19 cellular contexts compared by ENCODE assay signal in the genomic region with DNA sequence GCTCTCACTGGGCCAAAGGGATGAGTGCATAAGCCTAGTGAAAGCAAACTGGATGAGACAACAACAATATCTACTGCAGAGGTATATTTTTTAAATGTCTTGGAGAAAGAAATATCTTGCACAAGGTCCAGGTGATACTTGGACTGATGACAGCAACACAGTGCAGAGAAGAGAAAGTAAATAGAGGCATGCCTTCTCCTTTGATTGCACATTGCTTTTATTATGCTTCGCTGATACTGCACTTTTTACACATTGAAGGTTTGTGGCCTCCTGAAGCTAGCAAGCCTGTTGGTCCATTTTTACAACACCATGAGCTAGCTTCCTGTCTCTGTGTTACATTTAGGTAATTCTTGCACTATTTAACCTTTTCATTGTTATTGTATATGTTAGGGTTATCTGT.
DNase-seq lines count a peak whose midpoint lies in the region; ATAC-seq lines count a peak whose summit lies in the region.
"Had no signal": no experiment of that assay in that cellular context is flagged by ENCODE, and none has a peak within 500 bp of the region (broad histone marks: within the 10 kb centered on the region; RNA-seq: fewer than 3 reads in every experiment).

No MANE protein-coding gene starts in this region.

- DNase-seq in G401 (ENCODE audit: low spot score), result peak; percentile 5
- no peak for DNase-seq in left colon
- DNase-seq in retina, result peak; percentile 8
- no peak for DNase-seq in activated naive CD4-positive, alpha-beta T cell treated with Interleukin-2 at 50 U/mL for 16 hours
- DNase-seq: 8988T; ACHN; AML-193; BE2C; CD4-positive, alpha-beta T cell; CD8-positive, alpha-beta memory T cell; DMS 273 treated with DMSO at 0.1 percent for 48 hours; DMS79; GM23248; HCEC 1CT had no signal

- no peak overlapping the region for H3K27ac ChIP-seq in HUES48 (ENCODE audit: low read depth, low read length)
- H3K27ac ChIP-seq: A549; BLaER1 treated with 17β-estradiol and CSF1 and Interleukin-3, amounts not matched to agents 10 nM and 100 nM; GM23248 had no signal

- peak overlapping the region; percentile 31; the same call in 1 of the 2 replicates for H3K9ac ChIP-seq in HUES48 (ENCODE audit: low read depth, low read length)
- H3K9ac ChIP-seq: BLaER1 treated with 17β-estradiol and CSF1 and Interleukin-3, amounts not matched to agents 10 nM and 100 nM; GM23248 had no signal

- H3K4me1 ChIP-seq in HUES48 (ENCODE audit: control insufficient read depth, insufficient read depth, low read length), result peaks cover 19% of the 10 kb centered on the region
- H3K4me1 ChIP-seq: A549; BE2C; BLaER1 treated with 17β-estradiol and CSF1 and Interleukin-3, amounts not matched to agents 10 nM and 100 nM had no signal

- H3K4me3 ChIP-seq in HUES48 (ENCODE audit: low read depth, low read length), result no peak overlapping the region
- H3K4me3 ChIP-seq: A549; BLaER1 treated with 17β-estradiol and CSF1 and Interleukin-3, amounts not matched to agents 10 nM and 100 nM; GM23248 had no signal

- ATAC-seq in left colon (peak; percentile 58), GM18517 (IDR thresholded peaks at IDR 0.05; ENCODE audit: unreplicated experiment) (no peak), HG02759 (IDR thresholded peaks at IDR 0.05; ENCODE audit: unreplicated experiment) (no peak)
- ATAC-seq: A549 had no signal

- no peaks in the 10 kb centered on the region for H3K9me3 ChIP-seq in HUES48 (ENCODE audit: control insufficient read depth, insufficient read depth, low read length)
- H3K9me3 ChIP-seq: A549, BE2C had no signal

- H3K27me3 ChIP-seq in HUES48 (ENCODE audit: control insufficient read depth, insufficient read depth, low read length), result no peaks in the 10 kb centered on the region
- H3K27me3 ChIP-seq: BE2C; BLaER1 treated with 17β-estradiol and CSF1 and Interleukin-3, amounts not matched to agents 10 nM and 100 nM had no signal

- intact Hi-C loops in left colon (cut with DNase I, micrococcal nuclease), result no loop called here

- no peaks in the 10 kb centered on the region for H3K36me3 ChIP-seq in HUES48 (ENCODE audit: control insufficient read depth, insufficient read depth, low read length)
- H3K36me3 ChIP-seq: BE2C; BLaER1 treated with 17β-estradiol and CSF1 and Interleukin-3, amounts not matched to agents 10 nM and 100 nM had no signal

- in situ Hi-C loops in G401 (cut with HindIII; ENCODE audit: low sequenced_read_pairs), result no loop called here

Comparison
In these comparisons a context has a peak if more than half of its experiments do, and no peak if none do; other contexts are left out.
1. DNase-seq: peak in G401 (single experiment) and retina (single experiment); none in left colon (0 of 2) and activated naive CD4-positive, alpha-beta T cell treated with Interleukin-2 at 50 U/mL for 16 hours (single experiment).